In the genomic region with DNA sequence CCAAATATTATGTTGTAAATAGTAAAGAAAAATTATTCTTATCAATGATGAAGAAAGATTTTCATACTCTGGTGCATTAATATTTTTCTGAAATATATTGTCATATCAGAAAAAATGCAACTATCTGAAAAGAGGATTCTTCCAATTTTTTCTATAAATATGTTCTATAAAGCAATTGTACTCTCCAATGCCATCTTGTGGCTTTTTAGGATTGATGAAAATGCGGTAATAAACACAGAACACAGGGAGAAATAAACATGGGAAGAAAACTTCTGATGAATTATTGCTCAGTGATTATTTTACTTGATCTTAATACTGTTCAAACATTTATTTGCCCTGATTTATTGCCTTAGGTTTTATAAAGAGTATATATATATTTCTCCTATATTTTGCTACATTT, we compare ENCODE assay signal across 27 cellular contexts.
DNase-seq lines count a peak whose midpoint lies in the region; ATAC-seq, FAIRE-seq and TF ChIP-seq lines count a peak whose summit lies in the region.
"Had no signal": no experiment of that assay in that cellular context is flagged by ENCODE, and none has a peak within 500 bp of the region (broad histone marks: within the 10 kb centered on the region; RNA-seq: fewer than 3 reads in every experiment).

No MANE protein-coding gene starts in this region.

- H3K27me3 Mint-ChIP-seq in nephron (ENCODE audit: low read depth) = no peaks in the 10 kb centered on the region
- H3K27me3 Mint-ChIP-seq: activated B cell treated with CpG ODN at 0.5 μM for 24 hours; activated CD4-positive, alpha-beta memory T cell treated with anti-CD3 and anti-CD28 coated beads, Interleukin-2, amount 10 ng/mL, durations not matched to agents 7 days and 5 days; brain; CD8-positive, alpha-beta memory T cell had no signal

- DNase-seq in HCT116 (ENCODE audit: low read depth, low spot score) = no peak
- no peak for DNase-seq in RWPE2 (ENCODE audit: low spot score)
- DNase-seq in endothelial cell of umbilical vein (ENCODE audit: low read depth, low spot score) = peak; percentile 1
- DNase-seq in vagina (ENCODE audit: extremely low spot score in 2 of 2) = no peak
- DNase-seq in NCI-H1092 (lab: John Stamatoyannopoulos, UW) = no peak
- DNase-seq: activated B cell treated with CpG ODN at 0.5 μM for 24 hours; activated CD4-positive, alpha-beta memory T cell treated with anti-CD3 and anti-CD28 coated beads, Interleukin-2, amount 10 ng/mL, durations not matched to agents 7 days and 5 days; activated effector memory CD4-positive, alpha-beta T cell treated with Interleukin-2 at 50 U/mL for 16 hours; CD8-positive, alpha-beta memory T cell; DMS153; GDM1; KBM-7; kidney glomerular epithelial cell; mammary epithelial cell; NCI-H1694; NCI-H774; stimulated activated CD4-positive, alpha-beta T cell treated with anti-CD3 and anti-CD28 coated beads, Interleukin-4, amount 100 ng/mL, for 1 hour; stimulated activated naive CD4-positive, alpha-beta T cell treated with Interleukin-2 at 50 U/mL for 16 hours; thyroid gland had no signal

- H3K27ac Mint-ChIP-seq in nephron = no peak overlapping the region
- H3K27ac Mint-ChIP-seq: activated B cell treated with CpG ODN at 0.5 μM for 24 hours; activated CD4-positive, alpha-beta memory T cell treated with anti-CD3 and anti-CD28 coated beads, Interleukin-2, amount 10 ng/mL, durations not matched to agents 7 days and 5 days; brain; CD8-positive, alpha-beta memory T cell had no signal

- peaks cover 12% of the 10 kb centered on the region for H3K36me3 Mint-ChIP-seq in nephron (ENCODE audit: low read depth)
- H3K36me3 Mint-ChIP-seq: CD8-positive, alpha-beta memory T cell had no signal

- H3K9me1 ChIP-seq in endothelial cell of umbilical vein (replicated peaks; ENCODE audit: control insufficient read depth, extremely low read depth, insufficient read depth, low read length) = no peaks in the 10 kb centered on the region

- H3K79me2 ChIP-seq in HCT116 (ENCODE audit: insufficient read depth, low read length) = no peaks in the 10 kb centered on the region
- no peaks in the 10 kb centered on the region for H3K79me2 ChIP-seq in endothelial cell of umbilical vein (ENCODE audit: control insufficient read depth, insufficient read depth, low read length)

- intact Hi-C loops in HCT116 (cut with micrococcal nuclease) (no loop called here), endothelial cell of umbilical vein (cut with micrococcal nuclease) (loop anchor here (5.0 kb wide), 1 partner anchor 215 kb away; the partner anchor contains the start of gene IL1RAPL1), vagina (cut with DNase I) (no loop called here)

- no peaks in the 10 kb centered on the region for H3K4me1 Mint-ChIP-seq in nephron
- H3K4me1 Mint-ChIP-seq: activated B cell treated with CpG ODN at 0.5 μM for 24 hours; activated CD4-positive, alpha-beta memory T cell treated with anti-CD3 and anti-CD28 coated beads, Interleukin-2, amount 10 ng/mL, durations not matched to agents 7 days and 5 days; CD8-positive, alpha-beta memory T cell had no signal

- H3K4me1 ChIP-seq in HCT116 (ENCODE audit: control insufficient read depth in 1 of 2, insufficient read depth in 2 of 2, low read length in 2 of 2) (no peaks in the 10 kb centered on the region), RWPE2 (ENCODE audit: insufficient read depth, poor library complexity, severe bottlenecking) (no peaks in the 10 kb centered on the region), endothelial cell of umbilical vein (ENCODE audit: control insufficient read depth, extremely low read depth, insufficient read depth, low read length) (no peaks in the 10 kb centered on the region), vagina (no peaks in the 10 kb centered on the region)
- H3K4me1 ChIP-seq: gastroesophageal sphincter, thyroid gland had no signal

- dilution Hi-C loops in endothelial cell of umbilical vein (cut with MboI; ENCODE audit: extremely low pct_ligation_motif_present, low sequenced_read_pairs) = no loop called here

- H3K4me3 ChIP-seq in HCT116 (replicated peaks in 1 of 2; ENCODE audit: low read depth in 1 of 2, low read length in 2 of 2) (no peak overlapping the region), RWPE2 (ENCODE audit: severe bottlenecking) (no peak overlapping the region), endothelial cell of umbilical vein (replicated peaks in 1 of 3; ENCODE audit: insufficient read depth in 1 of 3, low read depth in 1 of 3, low read length in 3 of 3) (no peak overlapping the region), vagina (no peak overlapping the region)
- H3K4me3 ChIP-seq: gastroesophageal sphincter, SK-N-MC, thyroid gland had no signal

- H3K4me2 ChIP-seq in HCT116 (ENCODE audit: low read length) (no peak overlapping the region), endothelial cell of umbilical vein (ENCODE audit: insufficient read depth, low read length) (no peak overlapping the region)

- H3K27ac ChIP-seq in HCT116 (ENCODE audit: low read depth, low read length) (no peak overlapping the region), RWPE2 (ENCODE audit: poor library complexity, severe bottlenecking) (no peak overlapping the region), endothelial cell of umbilical vein (ENCODE audit: insufficient read depth, low read depth, low read length) (no peak overlapping the region), vagina (no peak overlapping the region)
- H3K27ac ChIP-seq: epithelial cell of prostate, gastroesophageal sphincter, SK-N-MC, thyroid gland had no signal

- CTCF ChIA-PET in HCT116 (lab: Charles Lee) (no interaction called here), endothelial cell of umbilical vein (lab: Charles Lee) (no interaction called here)

- ATAC-seq in HCT116 = no peak
- no peak for ATAC-seq in RWPE2 (ENCODE audit: low read depth)
- ATAC-seq in GM21619 (IDR thresholded peaks at IDR 0.05; ENCODE audit: unreplicated experiment) = no peak
- ATAC-seq in HG02798 (IDR thresholded peaks at IDR 0.05; ENCODE audit: poor library complexity, unreplicated experiment) = no peak
- ATAC-seq: gastroesophageal sphincter had no signal

- POLR2A ChIA-PET in HCT116 (lab: Charles Lee) (no interaction called here), endothelial cell of umbilical vein (lab: Charles Lee) (no interaction called here)

- RAD21 ChIA-PET in HCT116 (lab: Charles Lee; ENCODE audit: low non-redundant PET in 1 of 2, low total read pairs in 2 of 2, uncharacterized antibody in 2 of 2, unreplicated experiment in 2 of 2) = no interaction called here

- no peak overlapping the region for H3K4me3 Mint-ChIP-seq in nephron
- H3K4me3 Mint-ChIP-seq: activated B cell treated with CpG ODN at 0.5 μM for 24 hours; activated CD4-positive, alpha-beta memory T cell treated with anti-CD3 and anti-CD28 coated beads, Interleukin-2, amount 10 ng/mL, durations not matched to agents 7 days and 5 days; brain had no signal

- FAIRE-seq in endothelial cell of umbilical vein (lab: Jason Lieb, UNC) = peak; percentile 63
- FAIRE-seq: GM18507 had no signal

- BruUV-seq in HCT116 (replicated peaks; lab: Mats Ljungman, UMichigan) (no TSS peak), endothelial cell of umbilical vein (replicated peaks; lab: Mats Ljungman, UMichigan) (no TSS peak)

- H3K9me3 ChIP-seq in HCT116 (ENCODE audit: control insufficient read depth in 1 of 2, insufficient read depth in 1 of 2, low read depth in 1 of 2, low read length in 2 of 2) (no peaks in the 10 kb centered on the region), RWPE2 (ENCODE audit: severe bottlenecking) (no peaks in the 10 kb centered on the region), endothelial cell of umbilical vein (replicated peaks; ENCODE audit: control insufficient read depth, insufficient read depth, low read length) (no peaks in the 10 kb centered on the region), vagina (no peaks in the 10 kb centered on the region)
- H3K9me3 ChIP-seq: gastroesophageal sphincter, thyroid gland had no signal

- H3K9ac ChIP-seq in HCT116 (ENCODE audit: low read length) (no peak overlapping the region), endothelial cell of umbilical vein (replicated peaks; ENCODE audit: extremely low read depth, insufficient read depth, low read length) (no peak overlapping the region)

- H3K9me2 ChIP-seq in HCT116 (ENCODE audit: insufficient read depth) = no peaks in the 10 kb centered on the region

- TF ChIP-seq CTCF in HCT116 (IDR thresholded peaks at IDR 0.05 in 2 of 3, conservative IDR thresholded peaks at IDR 0.05 in 1 of 3; ENCODE audit: borderline replicate concordance in 1 of 3, insufficient read depth in 1 of 3, low read depth in 2 of 3, low read length in 2 of 3) (peak in 2 of 3 experiments; percentile 13 to 17; a peak in 1 of 6 replicates), RWPE2 (IDR thresholded peaks at IDR 0.05; ENCODE audit: poor library complexity, severe bottlenecking) (peak; percentile 36), endothelial cell of umbilical vein (IDR thresholded peaks at IDR 0.05; ENCODE audit: extremely low read depth in 1 of 2, insufficient read depth in 1 of 2, low read depth in 1 of 2, low read length in 2 of 2) (no peak), nephron (IDR thresholded peaks at IDR 0.05; ENCODE audit: unreplicated experiment in 3 of 3) (peak; percentile 33 to 50 (median 34)), vagina (IDR thresholded peaks at IDR 0.05) (no peak)

- no peak for TF ChIP-seq POLR2A in HCT116 (IDR thresholded peaks at IDR 0.05; ENCODE audit: borderline replicate concordance, extremely low read depth, insufficient read depth, insufficient read length)
- no peak for TF ChIP-seq POLR2A in endothelial cell of umbilical vein (IDR thresholded peaks at IDR 0.05; ENCODE audit: low read depth, low read length)
- TF ChIP-seq POLR2A in vagina (IDR thresholded peaks at IDR 0.05) = no peak

- no peaks in the 10 kb centered on the region for H3K36me3 ChIP-seq in HCT116 (ENCODE audit: control insufficient read depth in 1 of 2, insufficient read depth in 2 of 2, low read length in 2 of 2)
- no peaks in the 10 kb centered on the region for H3K36me3 ChIP-seq in RWPE2 (ENCODE audit: low read depth)
- H3K36me3 ChIP-seq in endothelial cell of umbilical vein (ENCODE audit: control insufficient read depth in 2 of 2, extremely low read depth in 1 of 2, insufficient read depth in 2 of 2, low read length in 2 of 2) = no peaks in the 10 kb centered on the region
- H3K36me3 ChIP-seq in vagina = no peaks in the 10 kb centered on the region
- H3K36me3 ChIP-seq: gastroesophageal sphincter, thyroid gland had no signal

- peaks cover 8% of the 10 kb centered on the region for H3K9me3 Mint-ChIP-seq in nephron

- peak; percentile 49; the same call in 1 of the 2 replicates for TF ChIP-seq RAD21 in HCT116 (IDR thresholded peaks at IDR 0.05; ENCODE audit: low read depth)

- no peaks in the 10 kb centered on the region for H3K27me3 ChIP-seq in HCT116 (ENCODE audit: insufficient read depth, low read length)
- no peaks in the 10 kb centered on the region for H3K27me3 ChIP-seq in RWPE2 (ENCODE audit: insufficient read depth, poor library complexity, severe bottlenecking)
- H3K27me3 ChIP-seq in endothelial cell of umbilical vein (ENCODE audit: control insufficient read depth in 2 of 2, insufficient read depth in 2 of 2, low read length in 2 of 2) = no peaks in the 10 kb centered on the region
- H3K27me3 ChIP-seq in vagina = no peaks in the 10 kb centered on the region
- H3K27me3 ChIP-seq: gastroesophageal sphincter, thyroid gland had no signal

- H2AFZ ChIP-seq in HCT116 (ENCODE audit: low read depth, low read length, poor library complexity, severe bottlenecking) (no peak overlapping the region), endothelial cell of umbilical vein (ENCODE audit: low read depth, low read length) (no peak overlapping the region)

- H4K20me1 ChIP-seq in HCT116 (ENCODE audit: insufficient read depth) (no peaks in the 10 kb centered on the region), endothelial cell of umbilical vein (replicated peaks; ENCODE audit: control insufficient read depth, extremely low read depth, insufficient read depth, low read length) (no peaks in the 10 kb centered on the region)

Comparison
In these comparisons a context has a peak if more than half of its experiments do, and no peak if none do; other contexts are left out.
1. CTCF ChIP-seq: peak in HCT116 (2 of 3), RWPE2 (single experiment) and nephron (3 of 3); none in endothelial cell of umbilical vein (0 of 2) and vagina (0 of 3).